Comparison of ENCODE assay signal across 8 cellular contexts in the genomic region with DNA sequence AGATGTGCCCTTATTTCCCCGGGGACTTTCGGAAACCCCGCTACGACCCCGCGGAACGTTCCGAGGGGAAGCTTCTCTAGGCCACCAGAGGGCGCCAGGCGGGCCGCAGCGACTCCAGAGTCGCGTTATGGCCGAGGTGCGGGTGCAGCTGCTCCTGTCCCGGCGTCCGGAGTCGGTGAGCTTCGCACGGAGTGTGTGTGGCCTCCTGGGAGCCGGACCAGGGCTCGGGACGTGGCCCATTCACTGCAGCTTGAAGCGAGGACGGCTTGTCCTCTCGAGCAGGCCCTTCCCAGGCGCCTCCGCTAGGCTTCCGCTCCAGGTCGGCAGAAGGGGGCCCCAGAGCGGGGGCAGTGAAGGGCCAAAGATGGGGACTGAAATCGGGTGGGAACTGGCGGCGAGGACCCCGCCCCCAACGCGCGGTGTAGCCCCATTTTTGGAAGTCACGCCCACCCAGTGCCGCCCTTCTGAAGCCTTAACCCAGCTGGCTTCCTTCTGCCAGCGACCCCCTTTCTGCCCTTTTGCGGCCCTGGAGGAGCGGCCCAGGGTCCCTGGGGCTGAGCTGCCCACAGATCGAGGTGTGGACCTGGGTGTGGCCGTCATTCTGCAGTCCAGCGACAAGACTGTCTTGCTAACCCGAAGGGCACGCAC. TPM values are rescaled to one million over a fixed set of nuclear protein-coding genes. Genes with fewer than 3 reads are reported as not detected.
DNase-seq lines count a peak whose midpoint lies in the region; ATAC-seq lines count a peak whose summit lies in the region.

A gene with protein sequence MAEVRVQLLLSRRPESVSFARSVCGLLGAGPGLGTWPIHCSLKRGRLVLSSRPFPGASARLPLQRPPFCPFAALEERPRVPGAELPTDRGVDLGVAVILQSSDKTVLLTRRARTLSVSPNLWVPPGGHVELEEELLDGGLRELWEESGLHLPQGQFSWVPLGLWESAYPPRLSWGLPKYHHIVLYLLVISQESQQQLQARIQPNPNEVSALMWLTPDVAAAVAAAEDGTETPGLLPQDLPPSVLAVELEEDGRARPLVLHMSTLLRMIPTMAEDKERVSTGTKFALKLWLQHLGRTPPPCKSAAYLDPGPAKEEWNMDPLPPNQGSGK (plus strand): TSS at position 117 of the 648 bp plus-strand sequence. CDS start 11 bp downstream, at position 128.

- H3K36me3 ChIP-seq in mesenchymal stem cell (ENCODE audit: control insufficient read depth in 1 of 2, insufficient read depth in 2 of 2, low read depth in 1 of 2, low read length in 2 of 2) = peaks cover 39 to 68% of the 10 kb centered on the region in 2 experiments

- H2BK12ac ChIP-seq in mesenchymal stem cell (ENCODE audit: low read length in 2 of 2) = peak within 1 kb of the TSS in 1 of 2 experiments; percentile 28

- peak; percentile 59 for ATAC-seq in GM18907 (IDR thresholded peaks at IDR 0.05; ENCODE audit: unreplicated experiment)
- ATAC-seq in HG03196 (IDR thresholded peaks at IDR 0.05; ENCODE audit: unreplicated experiment) = peak; percentile 57

- H3K27ac Mint-ChIP-seq in activated CD4-positive, alpha-beta memory T cell treated with anti-CD3 and anti-CD28 coated beads, Interleukin-2, amount 10 ng/mL, durations not matched to agents 7 days and 5 days = peak within 1 kb of the TSS; percentile 45

- peak within 1 kb of the TSS; percentile 86 for H2BK15ac ChIP-seq in mesenchymal stem cell (ENCODE audit: low read depth, poor library complexity, severe bottlenecking)

- peak within 1 kb of the TSS; percentile 95 to 97 for H3K18ac ChIP-seq in mesenchymal stem cell (ENCODE audit: low read depth in 1 of 2, low read length in 2 of 2)

- H3K36me3 Mint-ChIP-seq in activated CD4-positive, alpha-beta memory T cell treated with anti-CD3 and anti-CD28 coated beads, Interleukin-2, amount 10 ng/mL, durations not matched to agents 7 days and 5 days (ENCODE audit: low read depth) = peaks cover 33% of the 10 kb centered on the region

- CTCF ChIA-PET in activated CD4-positive, alpha-beta memory T cell treated with anti-CD3 and anti-CD28 coated beads, Interleukin-2, amount 10 ng/mL, durations not matched to agents 7 days and 5 days (lab: Charles Lee) = interaction anchor here (0.6 to 8.9 kb wide), 53 partner anchors 8 to 201 kb away, joined by 3 to 182 read pairs (median 6); a partner anchor contains a TSS

- no peaks in the 10 kb centered on the region for H3K27me3 Mint-ChIP-seq in activated CD4-positive, alpha-beta memory T cell treated with anti-CD3 and anti-CD28 coated beads, Interleukin-2, amount 10 ng/mL, durations not matched to agents 7 days and 5 days

- H3K9me3 ChIP-seq in mesenchymal stem cell (ENCODE audit: control insufficient read depth, low read length) = no peaks in the 10 kb centered on the region

- peak within 1 kb of the TSS; percentile 50 for H2BK5ac ChIP-seq in mesenchymal stem cell (ENCODE audit: low read depth, low read length, poor library complexity, severe bottlenecking)

- DNase-seq in AML-193 (lab: John Stamatoyannopoulos, UW) (peak; percentile 61 to 68), NCI-H526 treated with DMSO at 0.1 percent for 48 hours (lab: John Stamatoyannopoulos, UW) (peak; percentile 88), mesenchymal stem cell (peak; percentile 80)
- peak; percentile 79 for DNase-seq in activated CD4-positive, alpha-beta memory T cell treated with anti-CD3 and anti-CD28 coated beads, Interleukin-2, amount 10 ng/mL, durations not matched to agents 7 days and 5 days
- DNase-seq in effector CD8-positive, alpha-beta T cell (lab: John Stamatoyannopoulos, UW) = peak; percentile 68
- peak; percentile 55 for DNase-seq in stimulated activated CD8-positive, alpha-beta memory T cell treated with anti-CD3 and anti-CD28 coated beads, Interleukin-15, amount 100 ng/mL, for 24 hours (ENCODE audit: low read depth)

- H3K27me3 ChIP-seq in mesenchymal stem cell (ENCODE audit: control insufficient read depth in 1 of 2, insufficient read depth in 1 of 2, low read length in 2 of 2) = no peaks in the 10 kb centered on the region

- H3K9me3 Mint-ChIP-seq in activated CD4-positive, alpha-beta memory T cell treated with anti-CD3 and anti-CD28 coated beads, Interleukin-2, amount 10 ng/mL, durations not matched to agents 7 days and 5 days = no peaks in the 10 kb centered on the region

- peak within 1 kb of the TSS; percentile 96 for H4K91ac ChIP-seq in mesenchymal stem cell (ENCODE audit: low read length)

- POLR2A ChIA-PET in activated CD4-positive, alpha-beta memory T cell treated with anti-CD3 and anti-CD28 coated beads, Interleukin-2, amount 10 ng/mL, durations not matched to agents 7 days and 5 days (lab: Charles Lee) = interaction anchor here (0.7 to 6.9 kb wide), 21 partner anchors 9 to 565 kb away, joined by 3 to 71 read pairs (median 5); a partner anchor contains a TSS

- peak within 1 kb of the TSS in 1 of 2 experiments; percentile 22 for H3K14ac ChIP-seq in mesenchymal stem cell (ENCODE audit: low read length in 2 of 2)

- H3K27ac ChIP-seq in mesenchymal stem cell (ENCODE audit: low read length, poor library complexity, severe bottlenecking) = peak within 1 kb of the TSS; percentile 54

- H3K79me1 ChIP-seq in mesenchymal stem cell (replicated peaks; ENCODE audit: low read length, poor library complexity, severe bottlenecking) = peaks cover 2% of the 10 kb centered on the region

- peak within 1 kb of the TSS; percentile 78 for H2AFZ ChIP-seq in mesenchymal stem cell (ENCODE audit: low read depth, low read length)

- H4K8ac ChIP-seq in mesenchymal stem cell (ENCODE audit: low read length) = peak within 1 kb of the TSS; percentile 99

- peak within 1 kb of the TSS; percentile 64 to 81 for H3K4me3 ChIP-seq in mesenchymal stem cell (ENCODE audit: insufficient read depth in 1 of 2, low read depth in 1 of 2, low read length in 2 of 2)

- H3K9ac ChIP-seq in mesenchymal stem cell (ENCODE audit: low read length) = peak within 1 kb of the TSS; percentile 87

- no peak within 1 kb of the TSS for H3K4me3 Mint-ChIP-seq in activated CD4-positive, alpha-beta memory T cell treated with anti-CD3 and anti-CD28 coated beads, Interleukin-2, amount 10 ng/mL, durations not matched to agents 7 days and 5 days

- H3K4ac ChIP-seq in mesenchymal stem cell (ENCODE audit: low read depth in 1 of 2, low read length in 2 of 2) = peak within 1 kb of the TSS; percentile 94 to 98

- H3K4me1 Mint-ChIP-seq in activated CD4-positive, alpha-beta memory T cell treated with anti-CD3 and anti-CD28 coated beads, Interleukin-2, amount 10 ng/mL, durations not matched to agents 7 days and 5 days = peaks cover 7% of the 10 kb centered on the region

- H3K23ac ChIP-seq in mesenchymal stem cell (ENCODE audit: low read length in 2 of 2) = peak within 1 kb of the TSS in 1 of 2 experiments; percentile 94

- H2AK5ac ChIP-seq in mesenchymal stem cell (ENCODE audit: low read length, severe bottlenecking) = peak within 1 kb of the TSS; percentile 49

- WGBS in mesenchymal stem cell = 6% methylated on average over 40 of the region's 50 CpGs

- H3K4me1 ChIP-seq in mesenchymal stem cell (ENCODE audit: control insufficient read depth, insufficient read depth, low read depth, low read length) = peaks cover 20% of the 10 kb centered on the region

- H3K4me2 ChIP-seq in mesenchymal stem cell (ENCODE audit: low read length, poor library complexity, severe bottlenecking) = peak within 1 kb of the TSS; percentile 92

- H2BK120ac ChIP-seq in mesenchymal stem cell (ENCODE audit: low read depth, low read length) = peak within 1 kb of the TSS; percentile 64

RNA-seq across cellular contexts. Expression of the gene that starts here (rescaled TPM):
- total RNA-seq in activated CD4-positive, alpha-beta memory T cell treated with anti-CD3 and anti-CD28 coated beads, Interleukin-2, amount 10 ng/mL, durations not matched to agents 7 days and 5 days = 1 to 10 TPM; 2.5 to 2.7 TPM
- 4.0 TPM for polyA plus RNA-seq in mesenchymal stem cell (2013, experiment 1 of 2)
- polyA plus RNA-seq in mesenchymal stem cell (2013, experiment 2 of 2) = 4.3 TPM

Comparison
In these comparisons a context has a peak if more than half of its experiments do, and no peak if none do; other contexts are left out.
1. Peak in every context shown above with its lines: DNase-seq, ATAC-seq, H3K4me3 ChIP-seq and H3K27ac ChIP-seq.